In genomic region chr7:26029911-26030310, GRCh38 we compare ENCODE assay signal across 9 cellular contexts.
"Had no signal": no experiment of that assay in that cellular context is flagged by ENCODE, and none has a peak within 500 bp of the region (broad histone marks: within the 10 kb centered on the region; RNA-seq: fewer than 3 reads in every experiment).

No MANE protein-coding gene starts in this region.

- FAIRE-seq: K562 had no signal

- H2AFZ ChIP-seq: GM23248 had no signal

- H3K27ac ChIP-seq: GM23248, HL-60, KMS-11 had no signal

- H3K4me1 ChIP-seq: HAP-1 had no signal

- ATAC-seq: HCT116, K562 had no signal

- H3K9ac ChIP-seq: GM23248, KMS-11 had no signal

- H3K36me3 ChIP-seq: HAP-1 had no signal

- H3K4me2 ChIP-seq: KMS-11 had no signal

- H3K4me3 ChIP-seq: GM23248, HAP-1, K562 had no signal

- H3K9me3 ChIP-seq: HAP-1 had no signal

- DNase-seq: GM23248, GOT3, H7, HFFc6 had no signal
